Comparison of ENCODE assay signal across 9 cellular contexts in genomic region chr4:1793496-1793840, GRCh38. TPM values are rescaled to one million over a fixed set of nuclear protein-coding genes. Genes with fewer than 3 reads are reported as not detected.
DNase-seq lines count a peak whose midpoint lies in the region; ATAC-seq and TF ChIP-seq lines count a peak whose summit lies in the region.
"Had no signal": no experiment of that assay in that cellular context is flagged by ENCODE, and none has a peak within 500 bp of the region (broad histone marks: within the 10 kb centered on the region; RNA-seq: fewer than 3 reads in every experiment).

No MANE protein-coding gene starts in this region.

- no peak for TF ChIP-seq POLR2A in ovary (IDR thresholded peaks at IDR 0.05)

- CTCF ChIA-PET in AG04449 (lab: Yijun Ruan, JAX) = interaction anchor here (1.7 to 11.8 kb wide), 3 partner anchors 18 to 117 kb away, joined by 6 to 107 read pairs (median 7); no protein-coding TSS in a partner anchor

- H3K4me1 ChIP-seq in GM23338 (ENCODE audit: insufficient read depth) = 0 out of 2 replicates have a peak, but pooled peaks cover 4% of the 10 kb centered on the region
- peaks cover 7% of the 10 kb centered on the region for H3K4me1 ChIP-seq in endodermal cell (ENCODE audit: control insufficient read depth, insufficient read depth, low read length)
- peaks cover 9% of the 10 kb centered on the region for H3K4me1 ChIP-seq in ovary (ENCODE audit: insufficient read depth)

- no peak for DNase-seq in AG04449 (ENCODE audit: low read depth, low spot score)
- DNase-seq in GM23338 (ENCODE audit: low spot score) = peak; percentile 55
- DNase-seq in endodermal cell = peak; percentile 80
- peak in 2 of 5 donors; percentile 41 to 44 for DNase-seq in ovary
- no peak for DNase-seq in SHP77 treated with DMSO at 0.1 percent for 48 hours (lab: John Stamatoyannopoulos, UW)

- H3K27ac Mint-ChIP-seq in GM23338 (no peak overlapping the region), endodermal cell (no peak overlapping the region)

- H3K9me3 ChIP-seq in endodermal cell (ENCODE audit: control insufficient read depth, low read length) (no peaks in the 10 kb centered on the region), ovary (no peaks in the 10 kb centered on the region)

- intact Hi-C loops in ovary (cut with DNase I) = no loop called here

- TF ChIP-seq EP300 in ovary (IDR thresholded peaks at IDR 0.05) = no peak

- H3K36me3 ChIP-seq in GM23338 (ENCODE audit: insufficient read depth) (no peaks in the 10 kb centered on the region), endodermal cell (ENCODE audit: control insufficient read depth, insufficient read depth, low read length) (no peaks in the 10 kb centered on the region), ovary (no peaks in the 10 kb centered on the region)

- peaks cover 4% of the 10 kb centered on the region; the same call in 1 of the 2 replicates for H4K20me1 ChIP-seq in GM23338 (replicated peaks; ENCODE audit: insufficient read depth)

- H3K9me3 Mint-ChIP-seq in GM23338 = no peaks in the 10 kb centered on the region
- H3K9me3 Mint-ChIP-seq in endodermal cell = no peaks in the 10 kb centered on the region
- H3K9me3 Mint-ChIP-seq: central memory CD8-positive, alpha-beta T cell had no signal

- TF ChIP-seq CTCF in AG04449 (IDR thresholded peaks at IDR 0.05; ENCODE audit: insufficient read depth, low read length, missing control alignments) (no peak), GM23338 (conservative IDR thresholded peaks at IDR 0.05; ENCODE audit: low read depth in 2 of 2) (no peak), VCaP (conservative IDR thresholded peaks at IDR 0.05) (no peak), endodermal cell (conservative IDR thresholded peaks at IDR 0.05) (no peak), ovary (IDR thresholded peaks at IDR 0.05) (no peak)

- H3K79me2 ChIP-seq in GM23338 (replicated peaks; ENCODE audit: insufficient read depth) = no peaks in the 10 kb centered on the region

- H3K27ac ChIP-seq in GM23338 (ENCODE audit: low read depth) (no peak overlapping the region), VCaP (peak overlapping the region; percentile 82), endodermal cell (ENCODE audit: low read depth, low read length) (no peak overlapping the region), ovary (no peak overlapping the region)

- H3K4me3 Mint-ChIP-seq in GM23338 (no peak overlapping the region), endodermal cell (peak overlapping the region; percentile 66)
- H3K4me3 Mint-ChIP-seq: central memory CD8-positive, alpha-beta T cell had no signal

- no peak overlapping the region for H2AFZ ChIP-seq in GM23338

- H3K4me1 Mint-ChIP-seq in GM23338 (peaks cover under 1% of the 10 kb centered on the region; the same call in 2 of the 3 replicates), endodermal cell (no peaks in the 10 kb centered on the region)
- H3K4me1 Mint-ChIP-seq: central memory CD8-positive, alpha-beta T cell had no signal

- H3K27me3 ChIP-seq in GM23338 (ENCODE audit: insufficient read depth) = peaks cover 49% of the 10 kb centered on the region
- peaks cover 17% of the 10 kb centered on the region for H3K27me3 ChIP-seq in endodermal cell (ENCODE audit: control insufficient read depth, insufficient read depth, low read length, poor library complexity, severe bottlenecking)
- peaks cover 14% of the 10 kb centered on the region for H3K27me3 ChIP-seq in ovary

- H3K9ac ChIP-seq in endodermal cell (ENCODE audit: extremely low read depth, low read length, poor library complexity, severe bottlenecking) = no peak overlapping the region

- peaks cover 25% of the 10 kb centered on the region for H3K27me3 Mint-ChIP-seq in GM23338 (ENCODE audit: insufficient read depth, low read depth, poor library complexity)
- H3K27me3 Mint-ChIP-seq in endodermal cell (ENCODE audit: insufficient read depth) = peaks cover 27% of the 10 kb centered on the region

- no peaks in the 10 kb centered on the region for H3K9me2 ChIP-seq in GM23338 (ENCODE audit: insufficient read depth)

- no peak for ATAC-seq in GM23338
- ATAC-seq in HG03159 (IDR thresholded peaks at IDR 0.05; ENCODE audit: unreplicated experiment) = no peak
- no peak for ATAC-seq in GM21381 (IDR thresholded peaks at IDR 0.05; ENCODE audit: unreplicated experiment)

- peak overlapping the region; percentile 45 for H3K4me3 ChIP-seq in AG04449 (ENCODE audit: low read depth, low read length)
- H3K4me3 ChIP-seq in GM23338 = peak overlapping the region; percentile 51; the same call in 1 of the 2 replicates
- no peak overlapping the region for H3K4me3 ChIP-seq in endodermal cell (ENCODE audit: low read length)
- peak overlapping the region; percentile 34 for H3K4me3 ChIP-seq in ovary

- H3F3A ChIP-seq in GM23338 (replicated peaks; ENCODE audit: low read depth) = no peaks in the 10 kb centered on the region

- WGBS in endodermal cell (ENCODE audit: insufficient coverage in 1 of 2, insufficient read length in 1 of 2), 2 experiments = 0% methylated on average over 42 of the region's 44 CpGs; no CpG with 5 or more reads in 1 of the 2 experiments
- 0 to 1% (median 1%) methylated on average over 18 to 44 of the region's 44 CpGs for WGBS in ovary, 3 donors

- H3K4me2 ChIP-seq in GM23338 = peak overlapping the region; percentile 69; the same call in 1 of the 2 replicates

- POLR2A ChIA-PET in AG04449 (lab: Yijun Ruan, JAX) = no interaction called here

- H3K36me3 Mint-ChIP-seq in GM23338 (ENCODE audit: low read depth) = no peaks in the 10 kb centered on the region
- H3K36me3 Mint-ChIP-seq in endodermal cell (ENCODE audit: low read depth) = no peaks in the 10 kb centered on the region

TF ChIP-seq in GM23338, 12 proteins besides CTCF, POLR2A, EP300 and RAD21 (continues in another document):
- TF ChIP-seq EZH2 (IDR thresholded peaks at IDR 0.05; ENCODE audit: low read depth, unreplicated experiment) (no peak), REST (IDR thresholded peaks at IDR 0.05; ENCODE audit: unreplicated experiment) (no peak), CREB1 (CRISPR knock-in tag; IDR thresholded peaks at IDR 0.05; ENCODE audit: low read depth) (no peak), ETS1 (IDR thresholded peaks at IDR 0.05) (no peak)

RNA-seq across cellular contexts. Expression of gene FGFR3, which starts 0.4 kb away (rescaled TPM):
- 14.8 and 17.4 TPM in 2 replicates for total RNA-seq in GM23338 (2014; rRNA removed; shearing (Covaris generic))
- polyA plus RNA-seq in GM23338 (2016; fragmentation: Nextera tagmentation; extraction: Ambion mirVana) (3.6 and 4.2 TPM in 2 replicates), ovary (under 1 TPM; 0.12 to 0.53 TPM)
- total RNA-seq in endodermal cell (100 to 1,000 TPM; 107 to 125 TPM), ovary (1 to 10 TPM in 3 of 7 donors, under 1 TPM in 4; 0.25 to 9.2 (median 0.72) TPM)
- 86.3 TPM for polyA plus RNA-seq in endodermal cell (2013, experiment 1 of 2)
- 66.7 TPM for polyA plus RNA-seq in endodermal cell (2013, experiment 2 of 2)

Comparison
In these comparisons a context has a peak if more than half of its experiments do, and no peak if none do; other contexts are left out.
1. DNase-seq: peak in GM23338 (single experiment) and endodermal cell (single experiment); none in AG04449 (single experiment) and SHP77 treated with DMSO at 0.1 percent for 48 hours (single experiment).